17 cellular contexts compared by ENCODE assay signal in genomic region chrX:41837270-41837944, GRCh38.
"Had no signal": no experiment of that assay in that cellular context is flagged by ENCODE, and none has a peak within 500 bp of the region (broad histone marks: within the 10 kb centered on the region; RNA-seq: fewer than 3 reads in every experiment).

No MANE protein-coding gene starts in this region.

- H3K9me3 ChIP-seq: tibial nerve had no signal

- H3K27ac Mint-ChIP-seq: activated naive CD8-positive, alpha-beta T cell treated with anti-CD3 and anti-CD28 coated beads, Interleukin-2, amount 10 ng/mL, durations not matched to agents 7 days and 5 days; activated T-cell treated with anti-CD3 and anti-CD28 coated beads, Interleukin-2, amount 50 U/mL, for 72 hours; naive thymus-derived CD4-positive, alpha-beta T cell; progenitor cell of endocrine pancreas had no signal

- ATAC-seq: activated T-cell treated with anti-CD3 and anti-CD28 coated beads, Interleukin-2, amount 50 U/mL, for 72 hours; naive thymus-derived CD4-positive, alpha-beta T cell; right cardiac atrium had no signal

- H3K4me1 ChIP-seq: breast epithelium, esophagus muscularis mucosa, tibial nerve had no signal

- H3K36me3 ChIP-seq: breast epithelium, esophagus muscularis mucosa, tibial nerve had no signal

- H3K4me3 Mint-ChIP-seq: activated naive CD8-positive, alpha-beta T cell treated with anti-CD3 and anti-CD28 coated beads, Interleukin-2, amount 10 ng/mL, durations not matched to agents 7 days and 5 days had no signal

- DNase-seq: activated CD4-positive, alpha-beta T cell treated with anti-CD3 and anti-CD28 coated beads, Interleukin-2, amount 50 U/mL, for 4 hours; activated CD4-positive, CD25-positive, alpha-beta regulatory T cell; activated CD8-positive, alpha-beta memory T cell treated with anti-CD3 and anti-CD28 coated beads, Interleukin-2, amount 50 U/mL, for 4 hours; activated naive CD8-positive, alpha-beta T cell treated with anti-CD3 and anti-CD28 coated beads, Interleukin-2, amount 10 ng/mL, durations not matched to agents 7 days and 5 days; activated T-cell treated with anti-CD3 and anti-CD28 coated beads, Interleukin-2, amount 50 U/mL, for 72 hours; anterior cingulate cortex; dorsolateral prefrontal cortex; glutamatergic neuron; naive thymus-derived CD4-positive, alpha-beta T cell; nucleus accumbens; right cardiac atrium had no signal

- H3K27ac ChIP-seq: breast epithelium, dorsolateral prefrontal cortex, esophagus muscularis mucosa, tibial nerve had no signal

- H3K27me3 Mint-ChIP-seq: activated naive CD8-positive, alpha-beta T cell treated with anti-CD3 and anti-CD28 coated beads, Interleukin-2, amount 10 ng/mL, durations not matched to agents 7 days and 5 days; naive thymus-derived CD4-positive, alpha-beta T cell; progenitor cell of endocrine pancreas had no signal

- H3K27me3 ChIP-seq: esophagus muscularis mucosa, tibial nerve had no signal

- H3K4me3 ChIP-seq: breast epithelium, dorsolateral prefrontal cortex, esophagus muscularis mucosa, lung, smooth muscle cell, tibial nerve had no signal
